In genomic region chr2:44778671-44779476, GRCh38 we compare ENCODE assay signal across 9 cellular contexts.
DNase-seq lines count a peak whose midpoint lies in the region; ATAC-seq and TF ChIP-seq lines count a peak whose summit lies in the region.
"Had no signal": no experiment of that assay in that cellular context is flagged by ENCODE, and none has a peak within 500 bp of the region (broad histone marks: within the 10 kb centered on the region; RNA-seq: fewer than 3 reads in every experiment).

No MANE protein-coding gene starts in this region.

- peaks cover 5% of the 10 kb centered on the region for H3K36me3 Mint-ChIP-seq in neural crest cell (ENCODE audit: low read depth)

- H3K4me3 ChIP-seq in OCI-LY3 (ENCODE audit: low read length): peak overlapping the region; percentile 69
- H3K4me3 ChIP-seq in right atrium auricular region: no peak overlapping the region

- peak overlapping the region; percentile 67 for H3K27ac ChIP-seq in OCI-LY3 (ENCODE audit: low read length)
- no peak overlapping the region for H3K27ac ChIP-seq in right atrium auricular region
- H3K27ac ChIP-seq: parathyroid adenoma had no signal

- H3K4me1 ChIP-seq in OCI-LY3 (ENCODE audit: low read length) (peaks cover 29% of the 10 kb centered on the region), right atrium auricular region (no peaks in the 10 kb centered on the region)

- no peaks in the 10 kb centered on the region for H3K79me2 ChIP-seq in OCI-LY3 (ENCODE audit: low read length)
- H3K79me2 ChIP-seq: parathyroid adenoma had no signal

- no peaks in the 10 kb centered on the region for H3K27me3 ChIP-seq in OCI-LY3 (ENCODE audit: low read depth, low read length)
- H3K27me3 ChIP-seq in right atrium auricular region: no peaks in the 10 kb centered on the region

- H3K27ac Mint-ChIP-seq in neural crest cell (ENCODE audit: unreplicated experiment): no peak overlapping the region

- peaks cover 26% of the 10 kb centered on the region for H3K4me1 Mint-ChIP-seq in neural crest cell

- peaks cover 82% of the 10 kb centered on the region for H3K27me3 Mint-ChIP-seq in neural crest cell (ENCODE audit: low read depth)

- H3K36me3 ChIP-seq in OCI-LY3 (replicated peaks; ENCODE audit: low read depth, low read length) (peaks cover 14% of the 10 kb centered on the region), right atrium auricular region (no peaks in the 10 kb centered on the region)

- H3K9me3 ChIP-seq in OCI-LY3 (ENCODE audit: insufficient read depth, low read length) (0 out of 2 replicates have a peak, but pooled peaks cover 8% of the 10 kb centered on the region), right atrium auricular region (peaks cover 0 to 7% of the 10 kb centered on the region in 2 donors)

- DNase-seq in neural crest cell (ENCODE audit: low read depth, low spot score) (no peak), NCI-H2029 treated with DMSO at 0.1 percent for 48 hours (lab: John Stamatoyannopoulos, UW) (no peak), NCI-H1048 (lab: John Stamatoyannopoulos, UW) (no peak), right atrium auricular region (ENCODE audit: low spot score) (no peak)
- DNase-seq in activated T-cell treated with anti-CD3 and anti-CD28 coated beads, Interleukin-2, amount 50 U/mL, for 48 hours: no peak

- peak overlapping the region; percentile 54; the same call in 1 of the 2 replicates for H2AFZ ChIP-seq in OCI-LY3 (ENCODE audit: low read depth, low read length)
- H2AFZ ChIP-seq: parathyroid adenoma had no signal

- peak overlapping the region; percentile 67 for H3K9ac ChIP-seq in OCI-LY3 (ENCODE audit: low read length)
- H3K9ac ChIP-seq: parathyroid adenoma had no signal

- ATAC-seq in GM19025 (IDR thresholded peaks at IDR 0.05; ENCODE audit: low read depth, unreplicated experiment): peak; percentile 92
- peak; percentile 95 for ATAC-seq in HG02884 (IDR thresholded peaks at IDR 0.05; ENCODE audit: unreplicated experiment)

- peaks cover 11% of the 10 kb centered on the region for H3K9me3 Mint-ChIP-seq in neural crest cell

- peak overlapping the region; percentile 94 for H3K4me2 ChIP-seq in OCI-LY3 (ENCODE audit: low read length)

- H4K20me1 ChIP-seq in OCI-LY3 (ENCODE audit: insufficient read depth, low read length): no peaks in the 10 kb centered on the region

- TF ChIP-seq CTCF in OCI-LY3 (IDR thresholded peaks at IDR 0.05; ENCODE audit: low read depth, low read length) (no peak), neural crest cell (conservative IDR thresholded peaks at IDR 0.05) (no peak), right atrium auricular region (IDR thresholded peaks at IDR 0.05) (no peak)

- H3K4me3 Mint-ChIP-seq in neural crest cell: peak overlapping the region; percentile 66
